In genomic region chr18:23136326-23137092, GRCh38 we compare ENCODE assay signal across 8 cellular contexts. TPM values are rescaled to one million over a fixed set of nuclear protein-coding genes. Genes with fewer than 3 reads are reported as not detected.
DNase-seq lines count a peak whose midpoint lies in the region; ATAC-seq and TF ChIP-seq lines count a peak whose summit lies in the region.

No MANE protein-coding gene starts in this region.

- H4K20me1 ChIP-seq in DND-41 (ENCODE audit: insufficient read depth, low read length) (no peaks in the 10 kb centered on the region), HCT116 (ENCODE audit: insufficient read depth) (no peaks in the 10 kb centered on the region)

- no peaks in the 10 kb centered on the region for H3K9me3 Mint-ChIP-seq in effector memory CD8-positive, alpha-beta T cell

- H3K27ac ChIP-seq in DND-41 (ENCODE audit: low read length) = no peak overlapping the region
- H3K27ac ChIP-seq in HCT116 (ENCODE audit: low read depth, low read length) = peak overlapping the region; percentile 74; the same call in 1 of the 2 replicates
- no peak overlapping the region for H3K27ac ChIP-seq in SJSA1
- no peak overlapping the region for H3K27ac ChIP-seq in mesodermal cell (ENCODE audit: low read depth, low read length, severe bottlenecking)
- peak overlapping the region; percentile 43 for H3K27ac ChIP-seq in thymus (ENCODE audit: low read depth)

- WGBS in mesodermal cell (ENCODE audit: insufficient coverage in 2 of 2), 2 experiments = 1% methylated on average over 53 to 72 of the region's 72 CpGs
- 4% methylated on average over 72 of the region's 72 CpGs for WGBS in thymus

- no peak for TF ChIP-seq RAD21 in HCT116 (IDR thresholded peaks at IDR 0.05; ENCODE audit: low read depth)

- POLR2A ChIA-PET in HCT116 (lab: Charles Lee) = no interaction called here

- H3K4me1 ChIP-seq in DND-41 (ENCODE audit: insufficient read depth, low read length) (peaks cover 11% of the 10 kb centered on the region), HCT116 (ENCODE audit: control insufficient read depth in 1 of 2, insufficient read depth in 2 of 2, low read length in 2 of 2) (peaks cover 28 to 47% of the 10 kb centered on the region in 2 experiments), SJSA1 (replicated peaks) (peaks cover 26% of the 10 kb centered on the region), mesodermal cell (ENCODE audit: control insufficient read depth, insufficient read depth, low read length, poor library complexity, severe bottlenecking) (peaks cover 15% of the 10 kb centered on the region), thymus (ENCODE audit: control insufficient read depth, insufficient read depth, low read length) (peaks cover 15% of the 10 kb centered on the region)

- no peak overlapping the region for H3K4me3 ChIP-seq in DND-41 (ENCODE audit: low read depth in 1 of 2, low read length in 2 of 2)
- peak overlapping the region; percentile 53 to 67 for H3K4me3 ChIP-seq in HCT116 (replicated peaks in 1 of 2; ENCODE audit: low read depth in 1 of 2, low read length in 2 of 2)
- peak overlapping the region; percentile 91 for H3K4me3 ChIP-seq in SJSA1
- H3K4me3 ChIP-seq in mesodermal cell (ENCODE audit: extremely low read depth, insufficient read depth, low read length, poor library complexity, severe bottlenecking) = peak overlapping the region; percentile 55
- H3K4me3 ChIP-seq in thymus (ENCODE audit: low read length) = peak overlapping the region; percentile 71

- no TSS peak for BruUV-seq in HCT116 (replicated peaks; lab: Mats Ljungman, UMichigan)

- H3K79me2 ChIP-seq in DND-41 (ENCODE audit: insufficient read depth, low read length) (no peaks in the 10 kb centered on the region), HCT116 (ENCODE audit: insufficient read depth, low read length) (peaks cover 5% of the 10 kb centered on the region; the same call in 1 of the 2 replicates)

- no peaks in the 10 kb centered on the region for H3K36me3 Mint-ChIP-seq in effector memory CD8-positive, alpha-beta T cell (ENCODE audit: insufficient read depth)

- TF ChIP-seq CTCF in DND-41 (IDR thresholded peaks at IDR 0.05; ENCODE audit: borderline replicate concordance, extremely low read depth, low read length, poor library complexity, severe bottlenecking) (no peak), HCT116 (IDR thresholded peaks at IDR 0.05 in 2 of 3, conservative IDR thresholded peaks at IDR 0.05 in 1 of 3; ENCODE audit: borderline replicate concordance in 1 of 3, insufficient read depth in 1 of 3, low read depth in 2 of 3, low read length in 2 of 3) (no peak)

- TF ChIP-seq POLR2A in HCT116 (IDR thresholded peaks at IDR 0.05; ENCODE audit: borderline replicate concordance, extremely low read depth, insufficient read depth, insufficient read length) = no peak

- no peak for ATAC-seq in DND-41 (ENCODE audit: insufficient read depth, low read depth)
- no peak for ATAC-seq in HCT116
- no peak for ATAC-seq in effector memory CD8-positive, alpha-beta T cell (replicated peaks)

- no peaks in the 10 kb centered on the region for H3K9me3 ChIP-seq in DND-41 (ENCODE audit: insufficient read depth, low read length, severe bottlenecking)
- H3K9me3 ChIP-seq in HCT116 (ENCODE audit: control insufficient read depth in 1 of 2, insufficient read depth in 1 of 2, low read depth in 1 of 2, low read length in 2 of 2) = no peaks in the 10 kb centered on the region
- H3K9me3 ChIP-seq in SJSA1 (replicated peaks) = peaks cover 5% of the 10 kb centered on the region; the same call in 1 of the 2 replicates
- H3K9me3 ChIP-seq in mesodermal cell (ENCODE audit: control insufficient read depth, low read length) = no peaks in the 10 kb centered on the region
- no peaks in the 10 kb centered on the region for H3K9me3 ChIP-seq in thymus (ENCODE audit: control insufficient read depth)

- H2AFZ ChIP-seq in DND-41 (ENCODE audit: low read depth, low read length) (no peak overlapping the region), HCT116 (ENCODE audit: low read depth, low read length, poor library complexity, severe bottlenecking) (no peak overlapping the region)

- H3K27me3 ChIP-seq in DND-41 (ENCODE audit: insufficient read depth, low read length, poor library complexity) (peaks cover 20% of the 10 kb centered on the region), HCT116 (ENCODE audit: insufficient read depth, low read length) (no peaks in the 10 kb centered on the region), SJSA1 (replicated peaks) (no peaks in the 10 kb centered on the region), thymus (ENCODE audit: control insufficient read depth, insufficient read depth) (peaks cover 50% of the 10 kb centered on the region)

- H3K4me1 Mint-ChIP-seq in effector memory CD8-positive, alpha-beta T cell (ENCODE audit: low read depth in 2 of 2) = peaks cover 8 to 17% of the 10 kb centered on the region in 2 donors

- H3K9ac ChIP-seq in DND-41 (ENCODE audit: low read depth, low read length) = no peak overlapping the region
- H3K9ac ChIP-seq in HCT116 (ENCODE audit: low read length) = peak overlapping the region; percentile 58

- peak overlapping the region; percentile 26; the same call in 1 of the 2 replicates for H3K4me2 ChIP-seq in DND-41 (ENCODE audit: insufficient read depth, low read length)
- peak overlapping the region; percentile 96 for H3K4me2 ChIP-seq in HCT116 (ENCODE audit: low read length)

- H3K27me3 Mint-ChIP-seq in effector memory CD8-positive, alpha-beta T cell = peaks cover 30 to 64% of the 10 kb centered on the region in 2 donors

- CTCF ChIA-PET in HCT116 (lab: Charles Lee) = no interaction called here

- intact Hi-C loops in HCT116 (cut with micrococcal nuclease) = no loop called here

- no peak for DNase-seq in DND-41
- DNase-seq in HCT116 (ENCODE audit: low read depth, low spot score) = no peak
- peak; percentile 49 to 50 for DNase-seq in SJSA1 (ENCODE audit: low read depth in 1 of 2, low spot score in 2 of 2)
- peak in 1 of 3 experiments; percentile 9 for DNase-seq in effector memory CD8-positive, alpha-beta T cell
- no peak for DNase-seq in SIG-M5 (lab: John Stamatoyannopoulos, UW)
- DNase-seq in NCI-H524 treated with DMSO at 0.1 percent for 48 hours (lab: John Stamatoyannopoulos, UW) = no peak

- H3K36me3 ChIP-seq in DND-41 (ENCODE audit: insufficient read depth, low read length) (no peaks in the 10 kb centered on the region), HCT116 (ENCODE audit: control insufficient read depth in 1 of 2, insufficient read depth in 2 of 2, low read length in 2 of 2) (no peaks in the 10 kb centered on the region), SJSA1 (peaks cover 4% of the 10 kb centered on the region; the same call in 1 of the 2 replicates), mesodermal cell (ENCODE audit: control insufficient read depth, insufficient read depth, low read length) (no peaks in the 10 kb centered on the region), thymus (ENCODE audit: control insufficient read depth, insufficient read depth) (no peaks in the 10 kb centered on the region)

- peak overlapping the region; percentile 23 to 66 for H3K4me3 Mint-ChIP-seq in effector memory CD8-positive, alpha-beta T cell

- RAD21 ChIA-PET in HCT116 (lab: Charles Lee; ENCODE audit: low non-redundant PET in 1 of 2, low total read pairs in 2 of 2, uncharacterized antibody in 2 of 2, unreplicated experiment in 2 of 2) = no interaction called here

- H3K9me2 ChIP-seq in HCT116 (ENCODE audit: insufficient read depth) = no peaks in the 10 kb centered on the region

- no peak overlapping the region for H3K27ac Mint-ChIP-seq in effector memory CD8-positive, alpha-beta T cell

TF ChIP-seq in HCT116, 20 proteins besides CTCF, POLR2A, EP300 and RAD21:
- TF ChIP-seq CEBPB (IDR thresholded peaks at IDR 0.05; ENCODE audit: low read depth) = no peak
- TF ChIP-seq TCF7L2 (IDR thresholded peaks at IDR 0.05; ENCODE audit: borderline replicate concordance, extremely low read depth, insufficient read depth, insufficient read length) = no peak
- TF ChIP-seq FOSL1 (IDR thresholded peaks at IDR 0.05; ENCODE audit: low read depth) = no peak
- TF ChIP-seq MAX (IDR thresholded peaks at IDR 0.05) = no peak
- no peak for TF ChIP-seq ATF3 (IDR thresholded peaks at IDR 0.05)
- no peak for TF ChIP-seq EZH2 (IDR thresholded peaks at IDR 0.05)
- TF ChIP-seq YY1 (IDR thresholded peaks at IDR 0.05; ENCODE audit: extremely low read depth, insufficient replicate concordance, low read depth, low read length) = no peak
- TF ChIP-seq ZNF274 (IDR thresholded peaks at IDR 0.05; ENCODE audit: low read depth, low read length) = no peak
- TF ChIP-seq SRF (IDR thresholded peaks at IDR 0.05; ENCODE audit: low read depth) = no peak
TF ChIP-seq in HCT116: peak in this region for 0.

RNA-seq across cellular contexts. Expression of gene CABLES1, which starts 1.2 kb away (rescaled TPM):
- 7.7 TPM for total RNA-seq in HCT116 (2021; ENCODE audit: unreplicated experiment)
- 4.1 and 4.9 TPM in 2 replicates for polyA plus RNA-seq in HCT116 (2012)
- total RNA-seq in SJSA1 (2014; rRNA removed; shearing (Covaris generic)) = 3.2 and 5.1 TPM in 2 replicates
- 5.5 TPM for polyA plus RNA-seq in mesodermal cell (2013, experiment 1 of 2)
- polyA plus RNA-seq in mesodermal cell (2013, experiment 2 of 2) = 4.6 TPM
- 6.7 TPM for polyA plus RNA-seq in thymus

Comparison
In these comparisons a context has a peak if more than half of its experiments do, and no peak if none do; other contexts are left out.
1. DNase-seq: peak in SJSA1 (2 of 2); none in DND-41 (single experiment), HCT116 (single experiment), SIG-M5 (single experiment) and NCI-H524 treated with DMSO at 0.1 percent for 48 hours (single experiment).
2. H3K27ac ChIP-seq: peak in HCT116 (single experiment) and thymus (single experiment); none in DND-41 (single experiment), SJSA1 (single experiment) and mesodermal cell (single experiment).
3. H3K4me3 ChIP-seq: peak in HCT116 (2 of 2), SJSA1 (single experiment), mesodermal cell (single experiment) and thymus (single experiment); none in DND-41 (0 of 2).